ENCODE assay signal across 22 cellular contexts in genomic region chr12:124093297-124093696, GRCh38.
DNase-seq lines count a peak whose midpoint lies in the region; ATAC-seq, FAIRE-seq and TF ChIP-seq lines count a peak whose summit lies in the region.
"Had no signal": no experiment of that assay in that cellular context is flagged by ENCODE, and none has a peak within 500 bp of the region (broad histone marks: within the 10 kb centered on the region; RNA-seq: fewer than 3 reads in every experiment).

No MANE protein-coding gene starts in this region.

- H2BK5ac ChIP-seq in IMR-90 (ENCODE audit: low read depth, low read length, poor library complexity, severe bottlenecking) (peak overlapping the region; percentile 54), H1 (ENCODE audit: low read depth, low read length) (no peak overlapping the region)

- H3K4me2 ChIP-seq in IMR-90 (ENCODE audit: low read depth, low read length) (no peak overlapping the region), H1 (ENCODE audit: insufficient read depth in 1 of 2, low read depth in 2 of 2, low read length in 2 of 2) (no peak overlapping the region)

- H2AFZ ChIP-seq in IMR-90 (replicated peaks; ENCODE audit: low read length, poor library complexity) (no peak overlapping the region), H1 (ENCODE audit: low read length) (no peak overlapping the region)
- H2AFZ ChIP-seq: GM23248 had no signal

- TF ChIP-seq CTCF in IMR-90 (conservative IDR thresholded peaks at IDR 0.05; ENCODE audit: low read depth, low read length): no peak
- no peak for TF ChIP-seq CTCF in H1 (IDR thresholded peaks at IDR 0.05; ENCODE audit: control extremely low read depth in 1 of 3, insufficient read depth in 1 of 3, low read depth in 1 of 3, low read length in 3 of 3)

- H2BK20ac ChIP-seq in IMR-90 (ENCODE audit: low read depth, low read length) (no peak overlapping the region), H1 (ENCODE audit: low read length) (no peak overlapping the region)

- H3K9me3 ChIP-seq in IMR-90 (ENCODE audit: control insufficient read depth, insufficient read depth, low read length) (no peaks in the 10 kb centered on the region), H1 (ENCODE audit: insufficient read depth in 2 of 2, low read depth in 1 of 2, low read length in 1 of 2) (peaks cover 0 to 11% of the 10 kb centered on the region in 2 experiments; a peak in 3 of 4 replicates)
- H3K9me3 ChIP-seq: BE2C, Caco-2 had no signal

- no peak for TF ChIP-seq RAD21 in IMR-90 (IDR thresholded peaks at IDR 0.05; ENCODE audit: low read length)
- no peak for TF ChIP-seq RAD21 in H1 (IDR thresholded peaks at IDR 0.05 in 1 of 2, conservative IDR thresholded peaks at IDR 0.05 in 1 of 2; ENCODE audit: low read depth in 2 of 2, low read length in 2 of 2)

- no peak overlapping the region for H3K27ac Mint-ChIP-seq in immature natural killer cell
- H3K27ac Mint-ChIP-seq: CD4-positive, CD25-positive, alpha-beta regulatory T cell had no signal

- H3K27ac ChIP-seq in IMR-90 (ENCODE audit: insufficient read depth, low read length) (no peak overlapping the region), H1 (ENCODE audit: low read depth, low read length) (no peak overlapping the region)
- H3K27ac ChIP-seq: GM23248 had no signal

- TF ChIP-seq EP300 in H1 (IDR thresholded peaks at IDR 0.05; ENCODE audit: borderline replicate concordance in 1 of 2, low read depth in 2 of 2, low read length in 2 of 2): no peak

- H4K20me1 ChIP-seq in IMR-90 (ENCODE audit: insufficient read depth, low read length) (no peaks in the 10 kb centered on the region), H1 (replicated peaks in 1 of 2; ENCODE audit: control insufficient read depth in 1 of 2, insufficient read depth in 2 of 2, low read length in 2 of 2) (peaks cover 0 to 6% of the 10 kb centered on the region in 2 experiments)

- H3K79me1 ChIP-seq in IMR-90 (ENCODE audit: low read depth in 1 of 2, low read length in 2 of 2) (no peaks in the 10 kb centered on the region), H1 (ENCODE audit: low read depth, low read length) (no peaks in the 10 kb centered on the region)

- DNase-seq in GM12892 (ENCODE audit: insufficient read length) (no peak), IMR-90 (no peak), H1 (ENCODE audit: low read depth in 1 of 2, low spot score in 2 of 2) (no peak), posterior vena cava (ENCODE audit: low spot score) (peak; percentile 3), islet precursor cell (no peak), MV-4-11 (lab: John Stamatoyannopoulos, UW) (no peak), immature natural killer cell (no peak)
- DNase-seq: ACHN; BE2C; C1 segment of cervical spinal cord; Caco-2; CD4-positive, CD25-positive, alpha-beta regulatory T cell; DMS153; DMS79; GDM1; GM23248; Karpas-422; KBM-7 had no signal

- no peak overlapping the region for H3K4ac ChIP-seq in IMR-90 (ENCODE audit: low read depth, low read length)
- H3K4ac ChIP-seq in H1 (replicated peaks; ENCODE audit: insufficient read length, low read depth, low read length): no peak overlapping the region

- H3K4me1 Mint-ChIP-seq in immature natural killer cell: no peaks in the 10 kb centered on the region
- H3K4me1 Mint-ChIP-seq: CD4-positive, CD25-positive, alpha-beta regulatory T cell had no signal

- H3K56ac ChIP-seq in IMR-90 (ENCODE audit: extremely low read depth, insufficient read depth, low read length) (no peak overlapping the region), H1 (replicated peaks; ENCODE audit: insufficient read length, low read depth, low read length) (peak overlapping the region; percentile 67)

- H3K9ac ChIP-seq in IMR-90 (ENCODE audit: low read depth, low read length): no peak overlapping the region
- no peak overlapping the region for H3K9ac ChIP-seq in H1 (replicated peaks in 1 of 4; ENCODE audit: extremely low read depth in 1 of 4, low read depth in 3 of 4, low read length in 3 of 4)
- H3K9ac ChIP-seq: GM23248 had no signal

- dilution Hi-C loops in IMR-90 (cut with HindIII; ENCODE audit: low sequenced_read_pairs, unreplicated experiment): no loop called here

- H3K14ac ChIP-seq in IMR-90 (replicated peaks; ENCODE audit: low read depth, low read length): no peak overlapping the region
- no peak overlapping the region for H3K14ac ChIP-seq in H1 (ENCODE audit: insufficient read length)

- H3K4me3 Mint-ChIP-seq in immature natural killer cell: no peak overlapping the region
- H3K4me3 Mint-ChIP-seq: CD4-positive, CD25-positive, alpha-beta regulatory T cell had no signal

- peaks cover 13% of the 10 kb centered on the region; the same call in 1 of the 2 replicates for H3K23me2 ChIP-seq in H1 (ENCODE audit: low read depth, low read length)

- intact Hi-C loops in IMR-90 (cut with micrococcal nuclease) (no loop called here), posterior vena cava (cut with DNase I) (no loop called here)

- H4K91ac ChIP-seq in IMR-90 (ENCODE audit: insufficient read depth, low read depth, low read length): no peak overlapping the region
- no peak overlapping the region for H4K91ac ChIP-seq in H1 (replicated peaks; ENCODE audit: insufficient read length, low read length)

- H2BK12ac ChIP-seq in H1 (ENCODE audit: low read depth, low read length): peak overlapping the region; percentile 39; the same call in 1 of the 2 replicates

- BruUV-seq in IMR-90 (replicated peaks; lab: Mats Ljungman, UMichigan): no TSS peak

- CTCF ChIA-PET in IMR-90 (lab: Yijun Ruan, JAX): no interaction called here
- CTCF ChIA-PET in H1 (lab: Charles Lee; ENCODE audit: partially characterized antibody): no interaction called here

- in situ Hi-C loops in IMR-90 (cut with MboI; ENCODE audit: low sequenced_read_pairs): no loop called here

- H3K18ac ChIP-seq in IMR-90 (ENCODE audit: low read depth, low read length) (no peak overlapping the region), H1 (ENCODE audit: extremely low read depth, low read length) (no peak overlapping the region)

- H3K36me3 Mint-ChIP-seq in immature natural killer cell: peaks cover 0 to 4% (median 0%) of the 10 kb centered on the region in 3 donors
- H3K36me3 Mint-ChIP-seq: CD4-positive, CD25-positive, alpha-beta regulatory T cell had no signal

- H4K8ac ChIP-seq in IMR-90 (ENCODE audit: low read depth in 2 of 2, low read length in 2 of 2) (no peak overlapping the region), H1 (ENCODE audit: extremely low read depth, insufficient read depth, low read length) (no peak overlapping the region)

- H2AK5ac ChIP-seq in IMR-90 (ENCODE audit: low read depth, low read length) (no peak overlapping the region), H1 (ENCODE audit: low read depth, low read length) (peak overlapping the region; percentile 98; the same call in 1 of the 2 replicates)

- H2BK120ac ChIP-seq in IMR-90 (ENCODE audit: low read depth, low read length): no peak overlapping the region
- H2BK120ac ChIP-seq in H1 (replicated peaks; ENCODE audit: low read depth, low read length): no peak overlapping the region

- H3K9me1 ChIP-seq in IMR-90 (ENCODE audit: insufficient read depth, low read length): no peaks in the 10 kb centered on the region; the same call in 1 of the 2 replicates

- H3K27me3 Mint-ChIP-seq in immature natural killer cell (ENCODE audit: low read depth in 3 of 3): peaks cover 0 to 2% (median 1%) of the 10 kb centered on the region in 3 donors
- H3K27me3 Mint-ChIP-seq: CD4-positive, CD25-positive, alpha-beta regulatory T cell had no signal

- H3K36me3 ChIP-seq in IMR-90 (ENCODE audit: control insufficient read depth, insufficient read depth, low read length) (no peaks in the 10 kb centered on the region), H1 (ENCODE audit: control insufficient read depth in 2 of 4, insufficient read depth in 4 of 4, low read length in 3 of 4) (no peaks in the 10 kb centered on the region; a peak in 1 of 8 replicates)
- H3K36me3 ChIP-seq: BE2C had no signal

- H3K4me1 ChIP-seq in IMR-90 (ENCODE audit: control insufficient read depth, insufficient read depth, low read length) (no peaks in the 10 kb centered on the region), H1 (replicated peaks in 1 of 4; ENCODE audit: control insufficient read depth in 3 of 4, insufficient read depth in 4 of 4, low read length in 3 of 4) (no peaks in the 10 kb centered on the region; a peak in 1 of 7 replicates)
- H3K4me1 ChIP-seq: Caco-2 had no signal

- H3K4me3 ChIP-seq in IMR-90 (ENCODE audit: insufficient read depth, low read depth, low read length) (no peak overlapping the region), H1 (ENCODE audit: extremely low read depth in 1 of 4, insufficient read depth in 2 of 4, low read depth in 3 of 4, low read length in 4 of 4) (no peak overlapping the region)
- H3K4me3 ChIP-seq: GM23248 had no signal

- FAIRE-seq in GM12892 (lab: Jason Lieb, UNC): peak; percentile 74
- FAIRE-seq in H1 (lab: Jason Lieb, UNC): no peak
- FAIRE-seq: A204.1, GM19239, H54 had no signal

- H3K79me2 ChIP-seq in H1 (ENCODE audit: control insufficient read depth in 1 of 2, insufficient read depth in 2 of 2, low read length in 2 of 2): no peaks in the 10 kb centered on the region

- POLR2A ChIA-PET in IMR-90 (lab: Charles Lee; ENCODE audit: unreplicated experiment): no interaction called here
- POLR2A ChIA-PET in H1 (lab: Charles Lee; ENCODE audit: partially characterized antibody): no interaction called here

- H3K27me3 ChIP-seq in IMR-90 (ENCODE audit: control insufficient read depth, insufficient read depth, low read length) (peaks cover 25% of the 10 kb centered on the region), H1 (replicated peaks in 1 of 4; ENCODE audit: control insufficient read depth in 3 of 4, extremely low read depth in 1 of 4, insufficient read depth in 3 of 4, low read length in 3 of 4) (no peaks in the 10 kb centered on the region; a peak in 1 of 7 replicates)
- H3K27me3 ChIP-seq: BE2C had no signal

- no peak overlapping the region for H3K23ac ChIP-seq in IMR-90 (ENCODE audit: low read depth, low read length)
- no peak overlapping the region for H3K23ac ChIP-seq in H1 (ENCODE audit: insufficient read length)

- H4K5ac ChIP-seq in IMR-90 (ENCODE audit: low read depth, low read length) (no peak overlapping the region), H1 (ENCODE audit: insufficient read length, low read depth, low read length) (no peak overlapping the region)

- no peak overlapping the region for H2AK9ac ChIP-seq in IMR-90 (replicated peaks; ENCODE audit: low read depth, low read length, poor library complexity)

- no peak for TF ChIP-seq POLR2A in GM12892 (IDR thresholded peaks at IDR 0.05; ENCODE audit: low read depth, low read length)
- TF ChIP-seq POLR2A in IMR-90 (IDR thresholded peaks at IDR 0.05; ENCODE audit: low read depth, low read length): no peak
- TF ChIP-seq POLR2A in H1 (IDR thresholded peaks at IDR 0.05; ENCODE audit: control extremely low read depth in 1 of 2, low read depth in 2 of 2, low read length in 2 of 2): no peak

- ATAC-seq in IMR-90 (ENCODE audit: low read depth): no peak
- ATAC-seq: HCT116 had no signal

- H2BK15ac ChIP-seq in IMR-90 (ENCODE audit: low read depth, low read length): no peak overlapping the region
- H2BK15ac ChIP-seq in H1 (ENCODE audit: low read length): no peak overlapping the region

- no peaks in the 10 kb centered on the region for H3K9me3 Mint-ChIP-seq in immature natural killer cell

TF ChIP-seq in IMR-90, 13 proteins besides CTCF, POLR2A, EP300 and RAD21:
- no peak for TF ChIP-seq SMC3 (IDR thresholded peaks at IDR 0.05; ENCODE audit: low read depth, low read length)
- TF ChIP-seq CEBPB (IDR thresholded peaks at IDR 0.05; ENCODE audit: low read depth, low read length): no peak

TF ChIP-seq in H1, 55 proteins besides CTCF, POLR2A, EP300 and RAD21 (continues in another document):
- TF ChIP-seq KDM1A (IDR thresholded peaks at IDR 0.05; ENCODE audit: borderline replicate concordance, low read length) (no peak), CREB1 (IDR thresholded peaks at IDR 0.05) (no peak)
